In the genomic region with DNA sequence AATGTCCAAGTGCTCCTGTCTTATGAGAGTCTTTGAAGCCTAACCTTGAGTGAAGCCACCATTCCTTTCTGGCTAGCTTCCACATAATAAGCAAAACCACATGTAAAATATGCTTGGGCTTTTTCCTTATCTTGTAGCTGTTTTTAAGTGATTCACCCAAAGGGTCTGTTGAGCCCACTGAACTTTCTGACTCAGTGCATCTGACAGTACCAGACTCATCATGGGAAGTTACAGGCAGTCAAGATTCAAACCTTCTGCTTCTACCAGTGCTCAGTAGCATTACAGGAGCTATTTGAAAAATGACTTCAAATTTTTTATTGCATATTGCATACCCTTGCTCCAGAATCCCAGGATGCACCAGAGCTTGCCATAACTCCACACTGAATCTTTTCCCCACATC, we compare ENCODE assay signal across 24 cellular contexts.
"Had no signal": no experiment of that assay in that cellular context is flagged by ENCODE, and none has a peak within 500 bp of the region (broad histone marks: within the 10 kb centered on the region; RNA-seq: fewer than 3 reads in every experiment).

No MANE protein-coding gene starts in this region.

- H3K27me3 ChIP-seq: ovary, right atrium auricular region, right lobe of liver, stomach, testis, thyroid gland, transverse colon, upper lobe of left lung, vagina had no signal

- H3K4me3 ChIP-seq: left ventricle myocardium inferior, ovary, right atrium auricular region, right lobe of liver, stomach, testis, thyroid gland, transverse colon, upper lobe of left lung, vagina had no signal

- H3K36me3 ChIP-seq: left ventricle myocardium inferior, ovary, right atrium auricular region, right lobe of liver, stomach, thyroid gland, transverse colon, upper lobe of left lung, vagina had no signal

- H3K36me3 Mint-ChIP-seq: immature natural killer cell; memory B cell; naive B cell; stimulated activated naive B cell treated with anti-CD40 and anti-IgM and Interleukin-4, amounts not matched to agents 10 μg/mL and 1 μg/mL and 100 μg/mL, for 72 hours had no signal

- H3K9me3 ChIP-seq: ovary, right atrium auricular region, right lobe of liver, stomach, testis, thyroid gland, transverse colon, upper lobe of left lung, vagina had no signal

- H3K27ac Mint-ChIP-seq: memory B cell; mesothelial cell of epicardium; naive B cell; natural killer cell treated with Interleukin-12 subunit alpha and Interleukin-12 subunit beta and Interleukin-15 and Interleukin-18, amount 100 ng/mL, for 72 hours; progenitor cell of endocrine pancreas; stimulated activated naive B cell treated with anti-CD40 and anti-IgM and Interleukin-4, amounts not matched to agents 10 μg/mL and 1 μg/mL and 100 μg/mL, for 72 hours had no signal

- H3K4me3 Mint-ChIP-seq: immature natural killer cell; memory B cell; mesothelial cell of epicardium; naive B cell; natural killer cell treated with Interleukin-12 subunit alpha and Interleukin-12 subunit beta and Interleukin-15 and Interleukin-18, amount 100 ng/mL, for 72 hours; stimulated activated naive B cell treated with anti-CD40 and anti-IgM and Interleukin-4, amounts not matched to agents 10 μg/mL and 1 μg/mL and 100 μg/mL, for 72 hours had no signal

- H3K27me3 Mint-ChIP-seq: memory B cell; naive B cell; natural killer cell treated with Interleukin-12 subunit alpha and Interleukin-12 subunit beta and Interleukin-15 and Interleukin-18, amount 100 ng/mL, for 72 hours; progenitor cell of endocrine pancreas; stimulated activated naive B cell treated with anti-CD40 and anti-IgM and Interleukin-4, amounts not matched to agents 10 μg/mL and 1 μg/mL and 100 μg/mL, for 72 hours had no signal

- H3K27ac ChIP-seq: left ventricle myocardium inferior, ovary, right atrium auricular region, right lobe of liver, stomach, testis, thyroid gland, transverse colon, upper lobe of left lung, vagina had no signal

- DNase-seq: hypothalamus; immature natural killer cell; islet precursor cell; left ventricle myocardium inferior; naive B cell; ovary; right lobe of liver; stimulated activated CD4-positive, alpha-beta T cell treated with anti-CD3 and anti-CD28 coated beads, Interleukin-12 subunit alpha, Interleukin-12 subunit beta, amount 100 ng/mL, for 4 hours; stimulated activated CD4-positive, alpha-beta T cell treated with anti-CD3 and anti-CD28 coated beads, Interleukin-15, amount 100 ng/mL, for 24 hours; stimulated activated CD4-positive, alpha-beta T cell treated with anti-CD3 and anti-CD28 coated beads, Interleukin-2, amount 100 ng/mL, for 24 hours; stimulated activated CD4-positive, alpha-beta T cell treated with anti-CD3 and anti-CD28 coated beads, Interleukin-4, amount 100 ng/mL, for 1 hour; stimulated activated naive B cell treated with anti-CD40 and anti-IgM and Interleukin-4, amounts not matched to agents 10 μg/mL and 1 μg/mL and 100 μg/mL, for 72 hours; stimulated activated naive CD8-positive, alpha-beta T cell treated with anti-CD3 and anti-CD28 coated beads, Interleukin-15, Interleukin-2, amounts not matched to agents 100 U/mL and 50 U/mL, for 24 hours; stomach; testis; thyroid gland; transverse colon; upper lobe of left lung had no signal

- H3K4me1 Mint-ChIP-seq: immature natural killer cell; memory B cell; naive B cell; stimulated activated naive B cell treated with anti-CD40 and anti-IgM and Interleukin-4, amounts not matched to agents 10 μg/mL and 1 μg/mL and 100 μg/mL, for 72 hours had no signal

- H3K4me1 ChIP-seq: left ventricle myocardium inferior, right atrium auricular region, right lobe of liver, testis, thyroid gland, transverse colon, upper lobe of left lung, vagina had no signal
